In the genomic region with DNA sequence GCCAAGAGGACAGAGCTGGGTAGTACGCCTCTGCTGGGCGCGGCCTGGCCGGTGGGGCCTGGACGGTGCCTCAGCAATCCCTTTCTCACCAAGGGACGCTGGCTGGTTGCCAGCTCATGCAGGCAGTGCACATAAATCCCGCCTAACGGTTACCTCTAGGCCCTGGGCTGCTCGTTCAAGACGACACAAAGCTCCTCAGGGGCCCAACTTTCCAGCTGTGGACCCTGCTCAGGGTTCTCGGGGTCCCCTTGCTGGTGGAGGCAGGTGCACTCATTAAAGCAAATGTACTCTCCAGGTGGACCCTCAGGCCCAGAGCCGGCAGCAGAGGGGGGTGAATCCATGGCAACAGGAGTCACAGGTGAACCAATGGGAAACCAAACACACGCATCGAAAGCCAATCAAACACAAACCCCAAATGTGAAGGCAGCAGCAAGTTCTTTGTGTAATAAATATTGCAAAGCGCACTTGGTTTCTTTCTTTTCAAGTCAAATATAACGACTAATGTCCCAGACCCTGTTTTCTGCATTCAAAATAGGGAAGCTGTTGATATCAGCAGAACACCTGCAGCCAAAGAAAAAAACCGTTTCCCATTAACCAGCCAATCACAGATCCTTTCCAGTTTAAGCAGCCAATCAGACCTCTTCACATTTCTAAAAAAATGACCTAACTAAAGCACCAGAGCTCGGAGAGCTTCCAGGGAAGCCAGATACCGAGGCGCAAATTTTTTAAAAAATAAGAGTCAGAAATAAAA, we compare ENCODE assay signal across 11 cellular contexts. TPM values are rescaled to one million over a fixed set of nuclear protein-coding genes. Genes with fewer than 3 reads are reported as not detected.
DNase-seq lines count a peak whose midpoint lies in the region; ATAC-seq and TF ChIP-seq lines count a peak whose summit lies in the region.
"Had no signal": no experiment of that assay in that cellular context is flagged by ENCODE, and none has a peak within 500 bp of the region (broad histone marks: within the 10 kb centered on the region; RNA-seq: fewer than 3 reads in every experiment).

No MANE protein-coding gene starts in this region.

- H3K27me3 ChIP-seq in naive thymus-derived CD4-positive, alpha-beta T cell (ENCODE audit: control insufficient read depth in 2 of 2, insufficient read depth in 2 of 2, low read length in 2 of 2), result no peaks in the 10 kb centered on the region
- H3K27me3 ChIP-seq: SJSA1 had no signal

- H3K4me3 Mint-ChIP-seq in T-helper 2 cell treated with Interferon-gamma antibody and Interleukin-4, amounts not matched to agents 5 μg/mL and 100 μg/mL, for 36 hours, result peak overlapping the region; percentile 51
- H3K4me3 Mint-ChIP-seq in WTC11, result peak overlapping the region; percentile 68
- H3K4me3 Mint-ChIP-seq in naive thymus-derived CD4-positive, alpha-beta T cell, result peak overlapping the region; percentile 74 to 92 (median 84)
- no peak overlapping the region for H3K4me3 Mint-ChIP-seq in activated T-helper 2 cell treated with anti-CD3 and anti-CD28 coated beads, Interferon-gamma antibody, Interleukin-2, Interleukin-4, amounts not matched to agents 10 μg/mL and 5 μg/mL and 100 μg/mL, durations not matched to agents 14 hours and 24 hours and 36 hours (ENCODE audit: low read depth)

- peak overlapping the region; percentile 27 for H3K4me3 ChIP-seq in naive thymus-derived CD4-positive, alpha-beta T cell (ENCODE audit: low read length)
- H3K4me3 ChIP-seq: SJSA1 had no signal

- H3K4me1 ChIP-seq in naive thymus-derived CD4-positive, alpha-beta T cell (ENCODE audit: control insufficient read depth in 2 of 2, insufficient read depth in 2 of 2, low read length in 2 of 2), result peaks cover 0 to 5% of the 10 kb centered on the region in 2 donors
- H3K4me1 ChIP-seq: SJSA1 had no signal

- CTCF ChIA-PET in WTC11 (lab: Charles Lee), result interaction anchor here (0.5 to 2.8 kb wide), 14 partner anchors 10 to 234 kb away, joined by 3 to 16 read pairs (median 5); no protein-coding TSS in a partner anchor
- CTCF ChIA-PET in naive thymus-derived CD4-positive, alpha-beta T cell (lab: Charles Lee), result interaction anchor here (0.6 to 1.1 kb wide), 2 partner anchors 16 to 30 kb away, joined by 3 read pairs; no protein-coding TSS in a partner anchor

- H3K27ac Mint-ChIP-seq in T-helper 2 cell treated with Interferon-gamma antibody and Interleukin-4, amounts not matched to agents 5 μg/mL and 100 μg/mL, for 36 hours, result no peak overlapping the region
- H3K27ac Mint-ChIP-seq in WTC11, result no peak overlapping the region
- peak overlapping the region in 6 of 9 donors; percentile 1 to 87 (median 54) for H3K27ac Mint-ChIP-seq in naive thymus-derived CD4-positive, alpha-beta T cell
- no peak overlapping the region for H3K27ac Mint-ChIP-seq in activated T-helper 2 cell treated with anti-CD3 and anti-CD28 coated beads, Interferon-gamma antibody, Interleukin-2, Interleukin-4, amounts not matched to agents 10 μg/mL and 5 μg/mL and 100 μg/mL, durations not matched to agents 14 hours and 24 hours and 36 hours

- H3K27ac ChIP-seq in naive thymus-derived CD4-positive, alpha-beta T cell (ENCODE audit: low read depth, low read length), result no peak overlapping the region
- H3K27ac ChIP-seq: SJSA1 had no signal

- POLR2A ChIA-PET in WTC11 (lab: Charles Lee), result interaction anchor here (1.8 kb wide), 1 partner anchor 9 kb away, joined by 4 read pairs; no protein-coding TSS in a partner anchor
- POLR2A ChIA-PET in naive thymus-derived CD4-positive, alpha-beta T cell (lab: Charles Lee), result interaction anchor here (0.8 to 1.2 kb wide), 3 partner anchors 18 to 112 kb away, joined by 3 to 6 read pairs (median 3); no protein-coding TSS in a partner anchor

- no peak for TF ChIP-seq CTCF in WTC11 (IDR thresholded peaks at IDR 0.05)

- peaks cover 0 to 8% (median 0%) of the 10 kb centered on the region in 3 experiments for H3K9me3 ChIP-seq in naive thymus-derived CD4-positive, alpha-beta T cell (ENCODE audit: control insufficient read depth in 2 of 3, low read length in 3 of 3)

- peaks cover 0 to 3% (median 0%) of the 10 kb centered on the region in 3 experiments for H3K36me3 ChIP-seq in naive thymus-derived CD4-positive, alpha-beta T cell (ENCODE audit: control insufficient read depth in 2 of 3, insufficient read depth in 3 of 3, low read length in 3 of 3)
- H3K36me3 ChIP-seq: SJSA1 had no signal

- no peak for TF ChIP-seq EP300 in Ishikawa (IDR thresholded peaks at IDR 0.05; ENCODE audit: borderline replicate concordance)

- H3K36me3 Mint-ChIP-seq in T-helper 2 cell treated with Interferon-gamma antibody and Interleukin-4, amounts not matched to agents 5 μg/mL and 100 μg/mL, for 36 hours (ENCODE audit: low read depth), result peaks cover 4% of the 10 kb centered on the region
- H3K36me3 Mint-ChIP-seq in WTC11, result peaks cover 9% of the 10 kb centered on the region
- H3K36me3 Mint-ChIP-seq in naive thymus-derived CD4-positive, alpha-beta T cell, result peaks cover 4 to 13% (median 9%) of the 10 kb centered on the region in 5 donors
- H3K36me3 Mint-ChIP-seq in activated T-helper 2 cell treated with anti-CD3 and anti-CD28 coated beads, Interferon-gamma antibody, Interleukin-2, Interleukin-4, amounts not matched to agents 10 μg/mL and 5 μg/mL and 100 μg/mL, durations not matched to agents 14 hours and 24 hours and 36 hours (ENCODE audit: low read depth), result peaks cover 7% of the 10 kb centered on the region

- peaks cover 6% of the 10 kb centered on the region for H3K4me1 Mint-ChIP-seq in T-helper 2 cell treated with Interferon-gamma antibody and Interleukin-4, amounts not matched to agents 5 μg/mL and 100 μg/mL, for 36 hours (ENCODE audit: low read depth)
- H3K4me1 Mint-ChIP-seq in WTC11, result peaks cover 38% of the 10 kb centered on the region
- H3K4me1 Mint-ChIP-seq in naive thymus-derived CD4-positive, alpha-beta T cell, result peaks cover 6 to 14% (median 10%) of the 10 kb centered on the region in 7 donors
- H3K4me1 Mint-ChIP-seq in activated T-helper 2 cell treated with anti-CD3 and anti-CD28 coated beads, Interferon-gamma antibody, Interleukin-2, Interleukin-4, amounts not matched to agents 10 μg/mL and 5 μg/mL and 100 μg/mL, durations not matched to agents 14 hours and 24 hours and 36 hours (ENCODE audit: low read depth), result peaks cover 9% of the 10 kb centered on the region

- peaks cover 8% of the 10 kb centered on the region for H3K9me3 Mint-ChIP-seq in T-helper 2 cell treated with Interferon-gamma antibody and Interleukin-4, amounts not matched to agents 5 μg/mL and 100 μg/mL, for 36 hours
- peaks cover 8% of the 10 kb centered on the region for H3K9me3 Mint-ChIP-seq in WTC11
- peaks cover 0 to 11% (median 5%) of the 10 kb centered on the region in 11 donors for H3K9me3 Mint-ChIP-seq in naive thymus-derived CD4-positive, alpha-beta T cell
- H3K9me3 Mint-ChIP-seq in activated T-helper 2 cell treated with anti-CD3 and anti-CD28 coated beads, Interferon-gamma antibody, Interleukin-2, Interleukin-4, amounts not matched to agents 10 μg/mL and 5 μg/mL and 100 μg/mL, durations not matched to agents 14 hours and 24 hours and 36 hours, result peaks cover 5% of the 10 kb centered on the region

- intact Hi-C loops in naive thymus-derived CD4-positive, alpha-beta T cell (cut with micrococcal nuclease), result loop anchor here in 1 of 2 donors (2.0 kb wide), 1 partner anchor 25 kb away; no protein-coding TSS in a partner anchor
- intact Hi-C loops in Right ventricle myocardium inferior (cut with DNase I), result no loop called here
- intact Hi-C loops in activated T-helper 2 cell treated with anti-CD3 and anti-CD28 coated beads, Interferon-gamma antibody, Interleukin-2, Interleukin-4, amounts not matched to agents 10 μg/mL and 5 μg/mL and 100 μg/mL, durations not matched to agents 14 hours and 24 hours and 36 hours (cut with micrococcal nuclease), result no loop called here

- DNase-seq in T-helper 2 cell treated with Interferon-gamma antibody and Interleukin-4, amounts not matched to agents 5 μg/mL and 100 μg/mL, for 36 hours (ENCODE audit: low spot score), result no peak
- DNase-seq in T-helper 2 cell (no peak), WTC11 (ENCODE audit: low spot score) (no peak), Right ventricle myocardium inferior (ENCODE audit: missing footprints) (no peak), NCI-H1694 (lab: John Stamatoyannopoulos, UW) (no peak)
- peak in 7 of 9 donors; percentile 57 to 76 (median 64) for DNase-seq in naive thymus-derived CD4-positive, alpha-beta T cell
- DNase-seq in activated T-helper 2 cell treated with anti-CD3 and anti-CD28 coated beads, Interferon-gamma antibody, Interleukin-2, Interleukin-4, amounts not matched to agents 10 μg/mL and 5 μg/mL and 100 μg/mL, durations not matched to agents 14 hours and 24 hours and 36 hours (ENCODE audit: low spot score), result no peak
- DNase-seq: ACHN, activated gamma-delta T cell had no signal

- H3K27me3 Mint-ChIP-seq in T-helper 2 cell treated with Interferon-gamma antibody and Interleukin-4, amounts not matched to agents 5 μg/mL and 100 μg/mL, for 36 hours (ENCODE audit: low read depth), result peaks cover 11% of the 10 kb centered on the region
- no peaks in the 10 kb centered on the region for H3K27me3 Mint-ChIP-seq in WTC11 (ENCODE audit: low read depth)
- H3K27me3 Mint-ChIP-seq in naive thymus-derived CD4-positive, alpha-beta T cell, result peaks cover 0 to 9% (median 0%) of the 10 kb centered on the region in 5 donors
- peaks cover 5% of the 10 kb centered on the region for H3K27me3 Mint-ChIP-seq in activated T-helper 2 cell treated with anti-CD3 and anti-CD28 coated beads, Interferon-gamma antibody, Interleukin-2, Interleukin-4, amounts not matched to agents 10 μg/mL and 5 μg/mL and 100 μg/mL, durations not matched to agents 14 hours and 24 hours and 36 hours (ENCODE audit: low read depth)

- ATAC-seq in WTC11 (peak; percentile 57), Right ventricle myocardium inferior (no peak)
- peak; percentile 80 for ATAC-seq in naive thymus-derived CD4-positive, alpha-beta T cell

- TF ChIP-seq RAD21 in Ishikawa (IDR thresholded peaks at IDR 0.05; ENCODE audit: low read depth), result no peak

TF ChIP-seq in Ishikawa, 13 proteins besides CTCF, POLR2A, EP300 and RAD21:
- TF ChIP-seq NFIC (IDR thresholded peaks at IDR 0.05) (peak; percentile 63), TAF1 (IDR thresholded peaks at IDR 0.05; ENCODE audit: low read depth) (no peak)

TF ChIP-seq in WTC11, 78 proteins besides CTCF, POLR2A, EP300 and RAD21:
- TF ChIP-seq ZBTB21 (CRISPR knock-in tag; IDR thresholded peaks at IDR 0.05; ENCODE audit: borderline replicate concordance), result no peak
- no peak for TF ChIP-seq ZNF263 (CRISPR knock-in tag; IDR thresholded peaks at IDR 0.05; ENCODE audit: low read depth)
- TF ChIP-seq NR2C2 (CRISPR knock-in tag; IDR thresholded peaks at IDR 0.05), result no peak

RNA-seq across cellular contexts. Expression of a gene that starts 26.1 kb away (rescaled TPM):
- total RNA-seq in WTC11 (2021), result 119 to 128 TPM (median 124 TPM) in 3 replicates
- 100 to 1,000 TPM in 1 of 5 experiments, 10 to 100 TPM in 4; 68.6 to 116 (median 85.6) TPM for total RNA-seq in naive thymus-derived CD4-positive, alpha-beta T cell
- polyA plus RNA-seq in naive thymus-derived CD4-positive, alpha-beta T cell, result 10 to 100 TPM; 16.9 to 40.2 TPM
- total RNA-seq in Right ventricle myocardium inferior, result 52.3 TPM
- total RNA-seq in activated T-helper 2 cell treated with anti-CD3 and anti-CD28 coated beads, Interferon-gamma antibody, Interleukin-2, Interleukin-4, amounts not matched to agents 10 μg/mL and 5 μg/mL and 100 μg/mL, durations not matched to agents 14 hours and 24 hours and 36 hours, result 46.5 and 48.8 TPM in 2 replicates

Comparison
In these comparisons a context has a peak if more than half of its experiments do, and no peak if none do; other contexts are left out.
1. DNase-seq: peak in naive thymus-derived CD4-positive, alpha-beta T cell (7 of 9); none in T-helper 2 cell treated with Interferon-gamma antibody and Interleukin-4, amounts not matched to agents 5 μg/mL and 100 μg/mL, for 36 hours (single experiment), T-helper 2 cell (0 of 5), WTC11 (single experiment), Right ventricle myocardium inferior (single experiment), activated T-helper 2 cell treated with anti-CD3 and anti-CD28 coated beads, Interferon-gamma antibody, Interleukin-2, Interleukin-4, amounts not matched to agents 10 μg/mL and 5 μg/mL and 100 μg/mL, durations not matched to agents 14 hours and 24 hours and 36 hours (single experiment) and NCI-H1694 (single experiment).
2. H3K27ac Mint-ChIP-seq: peak in naive thymus-derived CD4-positive, alpha-beta T cell (6 of 9); none in T-helper 2 cell treated with Interferon-gamma antibody and Interleukin-4, amounts not matched to agents 5 μg/mL and 100 μg/mL, for 36 hours (single experiment), WTC11 (single experiment) and activated T-helper 2 cell treated with anti-CD3 and anti-CD28 coated beads, Interferon-gamma antibody, Interleukin-2, Interleukin-4, amounts not matched to agents 10 μg/mL and 5 μg/mL and 100 μg/mL, durations not matched to agents 14 hours and 24 hours and 36 hours (single experiment).